21 cellular contexts compared by ENCODE assay signal in the genomic region with DNA sequence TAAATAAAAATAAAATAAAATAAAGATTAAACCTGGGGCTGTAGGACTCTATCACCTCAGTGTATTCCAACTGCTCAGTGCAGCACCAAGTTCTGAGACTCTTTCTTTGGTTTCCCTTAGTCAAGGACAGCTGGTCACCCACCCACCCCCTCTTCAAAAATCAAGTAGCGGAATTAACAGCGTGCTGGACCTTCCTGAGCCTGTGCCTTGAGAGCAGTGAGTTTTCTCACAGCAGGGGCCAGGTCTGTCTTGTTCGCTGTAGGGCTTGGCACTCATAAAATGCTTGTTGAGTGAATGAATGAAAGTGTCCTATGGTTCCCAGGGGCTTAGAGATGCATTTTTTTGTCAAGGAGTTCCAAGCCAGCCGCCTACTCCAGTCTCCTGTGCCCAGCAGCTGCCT. TPM values are rescaled to one million over a fixed set of nuclear protein-coding genes. Genes with fewer than 3 reads are reported as not detected.
"Had no signal": no experiment of that assay in that cellular context is flagged by ENCODE, and none has a peak within 500 bp of the region (broad histone marks: within the 10 kb centered on the region; RNA-seq: fewer than 3 reads in every experiment).

No MANE protein-coding gene starts in this region.

- H3K36me3 Mint-ChIP-seq: activated naive CD4-positive, alpha-beta T cell treated with anti-CD3 and anti-CD28 coated beads, Interleukin-2, amount 50 U/mL, for 24 hours had no signal

- DNase-seq: activated CD4-positive, alpha-beta T cell treated with anti-CD3 and anti-CD28 coated beads for 4 hours; activated CD8-positive, alpha-beta memory T cell treated with anti-CD3 and anti-CD28 coated beads, Interleukin-2, amount 50 U/mL, for 4 hours; activated CD8-positive, alpha-beta T cell treated with anti-CD3 and anti-CD28 coated beads for 36 hours; activated gamma-delta T cell treated with Interleukin-2 at 50 U/mL for 16 hours; activated T-cell treated with anti-CD3 and anti-CD28 coated beads, Interleukin-2, amount 50 U/mL, for 72 hours; caudate nucleus; Karpas-422; MM.1S; NCI-H1105; NCI-H146; NCI-H187 treated with DMSO at 0.1 percent for 48 hours; NCI-H2081 treated with DMSO at 0.1 percent for 48 hours; NCI-H69; NK-92 treated with Interleukin-12 subunit alpha and Interleukin-12 subunit beta, amount 100 ng/mL, for 24 hours; PC-3; SHP77; SW 1271 had no signal

- H3K4me3 Mint-ChIP-seq: activated CD8-positive, alpha-beta T cell treated with anti-CD3 and anti-CD28 coated beads for 36 hours; activated naive CD4-positive, alpha-beta T cell treated with anti-CD3 and anti-CD28 coated beads, Interleukin-2, amount 50 U/mL, for 24 hours; activated T-cell treated with anti-CD3 and anti-CD28 coated beads, Interleukin-2, amount 50 U/mL, for 72 hours; T-helper 2 cell treated with Interferon-gamma antibody and Interleukin-4, amounts not matched to agents 5 μg/mL and 100 μg/mL, for 36 hours had no signal

- H3K9me3 Mint-ChIP-seq: activated CD8-positive, alpha-beta T cell treated with anti-CD3 and anti-CD28 coated beads for 36 hours; activated naive CD4-positive, alpha-beta T cell treated with anti-CD3 and anti-CD28 coated beads, Interleukin-2, amount 50 U/mL, for 24 hours; activated T-cell treated with anti-CD3 and anti-CD28 coated beads, Interleukin-2, amount 50 U/mL, for 72 hours; activated T-helper 2 cell treated with anti-CD3 and anti-CD28 coated beads, Interferon-gamma antibody, Interleukin-2, Interleukin-4, amounts not matched to agents 10 μg/mL and 5 μg/mL and 100 μg/mL, durations not matched to agents 14 hours and 24 hours and 36 hours; T-helper 2 cell treated with Interferon-gamma antibody and Interleukin-4, amounts not matched to agents 5 μg/mL and 100 μg/mL, for 36 hours had no signal

- H3K27ac Mint-ChIP-seq: activated CD8-positive, alpha-beta T cell treated with anti-CD3 and anti-CD28 coated beads for 36 hours; activated naive CD4-positive, alpha-beta T cell treated with anti-CD3 and anti-CD28 coated beads, Interleukin-2, amount 50 U/mL, for 24 hours; activated T-cell treated with anti-CD3 and anti-CD28 coated beads, Interleukin-2, amount 50 U/mL, for 72 hours; activated T-helper 2 cell treated with anti-CD3 and anti-CD28 coated beads, Interferon-gamma antibody, Interleukin-2, Interleukin-4, amounts not matched to agents 10 μg/mL and 5 μg/mL and 100 μg/mL, durations not matched to agents 14 hours and 24 hours and 36 hours; T-helper 2 cell treated with Interferon-gamma antibody and Interleukin-4, amounts not matched to agents 5 μg/mL and 100 μg/mL, for 36 hours had no signal

RNA-seq across cellular contexts. Expression of gene ALX4, which starts 2.9 kb away (rescaled TPM):
- total RNA-seq: activated CD8-positive, alpha-beta T cell treated with anti-CD3 and anti-CD28 coated beads for 36 hours; activated T-cell treated with anti-CD3 and anti-CD28 coated beads, Interleukin-2, amount 50 U/mL, for 72 hours; activated T-helper 2 cell treated with anti-CD3 and anti-CD28 coated beads, Interferon-gamma antibody, Interleukin-2, Interleukin-4, amounts not matched to agents 10 μg/mL and 5 μg/mL and 100 μg/mL, durations not matched to agents 14 hours and 24 hours and 36 hours; PC-3; T-helper 1 cell treated with Interleukin-12 subunit alpha and Interleukin-12 subunit beta and Interleukin-4 antibody, amounts not matched to agents 30 ng/mL and 1 ng/mL, for 36 hours had no signal
